In the genomic region with DNA sequence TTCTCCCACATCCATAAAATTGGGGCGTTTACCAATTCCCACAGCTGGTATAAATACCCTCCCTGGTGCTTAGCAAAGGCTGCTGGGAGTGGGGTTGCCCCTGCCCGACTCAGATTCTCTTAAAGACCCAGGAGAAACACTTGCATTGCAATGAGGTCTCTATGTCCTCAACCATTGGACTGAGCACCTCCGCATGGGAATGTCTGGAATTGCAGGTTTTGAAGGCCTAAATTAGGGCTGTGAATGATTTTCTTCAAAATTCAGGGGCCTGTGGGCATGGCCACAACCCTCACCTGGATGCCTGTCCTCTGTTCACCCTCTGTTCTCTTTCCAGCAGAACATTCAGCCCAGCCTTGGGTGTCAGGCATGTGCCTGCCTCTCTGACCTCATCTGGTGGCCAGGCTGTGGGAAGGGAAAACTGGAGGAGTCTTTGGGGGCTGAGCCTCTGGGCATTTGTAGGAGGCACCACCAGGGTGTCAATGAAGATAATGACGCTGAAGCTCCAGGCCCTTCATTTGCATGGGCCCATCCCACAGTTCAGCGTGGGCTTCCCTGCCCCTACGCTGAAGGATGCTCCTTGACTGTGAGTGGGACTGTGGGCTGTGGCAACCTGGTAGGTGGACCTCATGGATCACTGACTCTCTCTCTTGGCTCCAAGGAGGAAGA, we compare ENCODE assay signal across 17 cellular contexts. TPM values are rescaled to one million over a fixed set of nuclear protein-coding genes. Genes with fewer than 3 reads are reported as not detected.
DNase-seq lines count a peak whose midpoint lies in the region; ATAC-seq and TF ChIP-seq lines count a peak whose summit lies in the region.
"Had no signal": no experiment of that assay in that cellular context is flagged by ENCODE, and none has a peak within 500 bp of the region (broad histone marks: within the 10 kb centered on the region; RNA-seq: fewer than 3 reads in every experiment).

No MANE protein-coding gene starts in this region.

- H3K36me3 ChIP-seq in testis (ENCODE audit: low read depth, missing control alignments): no peaks in the 10 kb centered on the region
- no peaks in the 10 kb centered on the region for H3K36me3 ChIP-seq in left lung
- H3K36me3 ChIP-seq: neutrophil had no signal

- no peak overlapping the region for H3K4me3 ChIP-seq in testis
- H3K4me3 ChIP-seq in left lung: no peak overlapping the region

- TF ChIP-seq POLR2A in testis (IDR thresholded peaks at IDR 0.05): no peak

- H3K27me3 ChIP-seq in foreskin keratinocyte: peaks cover 26% of the 10 kb centered on the region
- no peaks in the 10 kb centered on the region for H3K27me3 ChIP-seq in testis
- H3K27me3 ChIP-seq in left lung: no peaks in the 10 kb centered on the region
- H3K27me3 ChIP-seq: neutrophil had no signal

- H3K9me3 ChIP-seq in testis: no peaks in the 10 kb centered on the region
- H3K9me3 ChIP-seq in left lung: no peaks in the 10 kb centered on the region
- H3K9me3 ChIP-seq: neutrophil had no signal

- peak; percentile 1 for TF ChIP-seq CTCF in foreskin keratinocyte (conservative IDR thresholded peaks at IDR 0.05)
- no peak for TF ChIP-seq CTCF in testis (IDR thresholded peaks at IDR 0.05)
- TF ChIP-seq CTCF in left lung (IDR thresholded peaks at IDR 0.05): no peak

- no peak overlapping the region for H3K4me3 Mint-ChIP-seq in activated T-helper 17 cell treated with anti-CD3 and anti-CD28 coated beads, Interleukin-2, amount 50 U/mL, for 72 hours
- H3K4me3 Mint-ChIP-seq: activated naive CD4-positive, alpha-beta T cell treated with anti-CD3 and anti-CD28 coated beads for 36 hours had no signal

- TF ChIP-seq EP300 in Ishikawa (IDR thresholded peaks at IDR 0.05; ENCODE audit: borderline replicate concordance): no peak

- H3K27ac Mint-ChIP-seq in activated T-helper 17 cell treated with anti-CD3 and anti-CD28 coated beads, Interleukin-2, amount 50 U/mL, for 72 hours: no peak overlapping the region
- H3K27ac Mint-ChIP-seq: activated naive CD4-positive, alpha-beta T cell treated with anti-CD3 and anti-CD28 coated beads for 36 hours had no signal

- ATAC-seq in foreskin keratinocyte (no peak), left lung (no peak)
- ATAC-seq in activated T-helper 17 cell treated with anti-CD3 and anti-CD28 coated beads, Interleukin-2, amount 50 U/mL, for 72 hours (replicated peaks): no peak

- H3K4me1 Mint-ChIP-seq in activated T-helper 17 cell treated with anti-CD3 and anti-CD28 coated beads, Interleukin-2, amount 50 U/mL, for 72 hours: peaks cover 12% of the 10 kb centered on the region

- peak; percentile 30; the same call in 1 of the 2 replicates for TF ChIP-seq RAD21 in Ishikawa (IDR thresholded peaks at IDR 0.05; ENCODE audit: low read depth)

- peaks cover 6% of the 10 kb centered on the region for H3K9me3 Mint-ChIP-seq in activated T-helper 17 cell treated with anti-CD3 and anti-CD28 coated beads, Interleukin-2, amount 50 U/mL, for 72 hours

- intact Hi-C loops in testis (cut with DNase I; ENCODE audit: low total_unique reads) (no loop called here), left lung (cut with DNase I) (no loop called here)

- no peaks in the 10 kb centered on the region for H3K27me3 Mint-ChIP-seq in activated T-helper 17 cell treated with anti-CD3 and anti-CD28 coated beads, Interleukin-2, amount 50 U/mL, for 72 hours

- WGBS in testis, 2 donors: 90 to 91% methylated on average over 3 to 6 of the region's 6 CpGs

- no peaks in the 10 kb centered on the region for H3K4me1 ChIP-seq in foreskin keratinocyte
- no peaks in the 10 kb centered on the region for H3K4me1 ChIP-seq in testis
- peaks cover 0 to 6% of the 10 kb centered on the region in 2 donors for H3K4me1 ChIP-seq in left lung

- DNase-seq in activated CD8-positive, alpha-beta memory T cell treated with anti-CD3 and anti-CD28 coated beads, Interleukin-2, amount 50 U/mL, for 48 hours: peak; percentile 23
- DNase-seq in activated CD8-positive, alpha-beta memory T cell treated with anti-CD3 and anti-CD28 coated beads, Interleukin-2, amount 50 U/mL, for 4 hours: no peak
- DNase-seq in foreskin keratinocyte (no peak), testis (peak; percentile 5), caudate nucleus (lab: John Stamatoyannopoulos, UW) (no peak), left lung (no peak)
- DNase-seq: activated CD4-positive, alpha-beta T cell treated with anti-CD3 and anti-CD28 coated beads for 4 hours; activated T-cell treated with anti-CD3 and anti-CD28 coated beads for 4 hours; KBM-7; MV-4-11; NCI-H187 treated with DMSO at 0.1 percent for 48 hours; SHP77 had no signal

- H3K27ac ChIP-seq in foreskin keratinocyte (no peak overlapping the region), testis (no peak overlapping the region), caudate nucleus (ENCODE audit: low read depth, low read length) (no peak overlapping the region), left lung (no peak overlapping the region)
- H3K27ac ChIP-seq: C4-2B, neutrophil had no signal

- no peaks in the 10 kb centered on the region for H3K36me3 Mint-ChIP-seq in activated T-helper 17 cell treated with anti-CD3 and anti-CD28 coated beads, Interleukin-2, amount 50 U/mL, for 72 hours (ENCODE audit: low read depth)

TF ChIP-seq in Ishikawa, 13 proteins besides CTCF, POLR2A, EP300 and RAD21:
- TF ChIP-seq ZBTB7A (IDR thresholded peaks at IDR 0.05; ENCODE audit: low read depth) (no peak), FOXM1 (IDR thresholded peaks at IDR 0.05; ENCODE audit: borderline replicate concordance, low read depth) (no peak), TCF12 (IDR thresholded peaks at IDR 0.05; ENCODE audit: low read depth) (no peak), CEBPB (IDR thresholded peaks at IDR 0.05) (no peak), TAF1 (IDR thresholded peaks at IDR 0.05; ENCODE audit: low read depth) (no peak), YY1 (IDR thresholded peaks at IDR 0.05; ENCODE audit: low read depth) (no peak), EGR1 (IDR thresholded peaks at IDR 0.05) (no peak), TEAD4 (IDR thresholded peaks at IDR 0.05) (no peak), NFIC (IDR thresholded peaks at IDR 0.05) (no peak), CREB1 (IDR thresholded peaks at IDR 0.05; ENCODE audit: low read depth) (no peak)
- TF ChIP-seq, protein P1, sequence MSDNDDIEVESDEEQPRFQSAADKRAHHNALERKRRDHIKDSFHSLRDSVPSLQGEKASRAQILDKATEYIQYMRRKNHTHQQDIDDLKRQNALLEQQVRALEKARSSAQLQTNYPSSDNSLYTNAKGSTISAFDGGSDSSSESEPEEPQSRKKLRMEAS (IDR thresholded peaks at IDR 0.05): no peak
- TF ChIP-seq, protein P2, sequence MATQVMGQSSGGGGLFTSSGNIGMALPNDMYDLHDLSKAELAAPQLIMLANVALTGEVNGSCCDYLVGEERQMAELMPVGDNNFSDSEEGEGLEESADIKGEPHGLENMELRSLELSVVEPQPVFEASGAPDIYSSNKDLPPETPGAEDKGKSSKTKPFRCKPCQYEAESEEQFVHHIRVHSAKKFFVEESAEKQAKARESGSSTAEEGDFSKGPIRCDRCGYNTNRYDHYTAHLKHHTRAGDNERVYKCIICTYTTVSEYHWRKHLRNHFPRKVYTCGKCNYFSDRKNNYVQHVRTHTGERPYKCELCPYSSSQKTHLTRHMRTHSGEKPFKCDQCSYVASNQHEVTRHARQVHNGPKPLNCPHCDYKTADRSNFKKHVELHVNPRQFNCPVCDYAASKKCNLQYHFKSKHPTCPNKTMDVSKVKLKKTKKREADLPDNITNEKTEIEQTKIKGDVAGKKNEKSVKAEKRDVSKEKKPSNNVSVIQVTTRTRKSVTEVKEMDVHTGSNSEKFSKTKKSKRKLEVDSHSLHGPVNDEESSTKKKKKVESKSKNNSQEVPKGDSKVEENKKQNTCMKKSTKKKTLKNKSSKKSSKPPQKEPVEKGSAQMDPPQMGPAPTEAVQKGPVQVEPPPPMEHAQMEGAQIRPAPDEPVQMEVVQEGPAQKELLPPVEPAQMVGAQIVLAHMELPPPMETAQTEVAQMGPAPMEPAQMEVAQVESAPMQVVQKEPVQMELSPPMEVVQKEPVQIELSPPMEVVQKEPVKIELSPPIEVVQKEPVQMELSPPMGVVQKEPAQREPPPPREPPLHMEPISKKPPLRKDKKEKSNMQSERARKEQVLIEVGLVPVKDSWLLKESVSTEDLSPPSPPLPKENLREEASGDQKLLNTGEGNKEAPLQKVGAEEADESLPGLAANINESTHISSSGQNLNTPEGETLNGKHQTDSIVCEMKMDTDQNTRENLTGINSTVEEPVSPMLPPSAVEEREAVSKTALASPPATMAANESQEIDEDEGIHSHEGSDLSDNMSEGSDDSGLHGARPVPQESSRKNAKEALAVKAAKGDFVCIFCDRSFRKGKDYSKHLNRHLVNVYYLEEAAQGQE (IDR thresholded peaks at IDR 0.05; ENCODE audit: low read depth): no peak
- TF ChIP-seq, protein P3, sequence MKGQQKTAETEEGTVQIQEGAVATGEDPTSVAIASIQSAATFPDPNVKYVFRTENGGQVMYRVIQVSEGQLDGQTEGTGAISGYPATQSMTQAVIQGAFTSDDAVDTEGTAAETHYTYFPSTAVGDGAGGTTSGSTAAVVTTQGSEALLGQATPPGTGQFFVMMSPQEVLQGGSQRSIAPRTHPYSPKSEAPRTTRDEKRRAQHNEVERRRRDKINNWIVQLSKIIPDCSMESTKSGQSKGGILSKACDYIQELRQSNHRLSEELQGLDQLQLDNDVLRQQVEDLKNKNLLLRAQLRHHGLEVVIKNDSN (IDR thresholded peaks at IDR 0.05): no peak

RNA-seq across cellular contexts. Expression of a gene that starts 52.7 kb away (rescaled TPM):
- total RNA-seq in foreskin keratinocyte (3.0 and 5.4 TPM in 2 replicates), testis (1 to 10 TPM in 1 of 2 donors, under 1 TPM in 1; 0.43 to 1.1 TPM), left lung (under 1 TPM; 0.47 to 0.85 TPM)
- polyA plus RNA-seq in foreskin keratinocyte (2.1 and 4.4 TPM in 2 replicates), testis (ENCODE audit: insufficient read depth, low read depth, low replicate concordance) (1.1 TPM)
- under 1 TPM in 1 of 2 donors, not detected in 1; 0.82 TPM for total RNA-seq in activated T-helper 17 cell treated with anti-CD3 and anti-CD28 coated beads, Interleukin-2, amount 50 U/mL, for 72 hours

Comparison
In these comparisons a context has a peak if more than half of its experiments do, and no peak if none do; other contexts are left out.
1. DNase-seq: peak in activated CD8-positive, alpha-beta memory T cell treated with anti-CD3 and anti-CD28 coated beads, Interleukin-2, amount 50 U/mL, for 48 hours (single experiment) and testis (single experiment); none in activated CD8-positive, alpha-beta memory T cell treated with anti-CD3 and anti-CD28 coated beads, Interleukin-2, amount 50 U/mL, for 4 hours (single experiment), foreskin keratinocyte (0 of 2), caudate nucleus (0 of 61) and left lung (0 of 2).